In the genomic region with DNA sequence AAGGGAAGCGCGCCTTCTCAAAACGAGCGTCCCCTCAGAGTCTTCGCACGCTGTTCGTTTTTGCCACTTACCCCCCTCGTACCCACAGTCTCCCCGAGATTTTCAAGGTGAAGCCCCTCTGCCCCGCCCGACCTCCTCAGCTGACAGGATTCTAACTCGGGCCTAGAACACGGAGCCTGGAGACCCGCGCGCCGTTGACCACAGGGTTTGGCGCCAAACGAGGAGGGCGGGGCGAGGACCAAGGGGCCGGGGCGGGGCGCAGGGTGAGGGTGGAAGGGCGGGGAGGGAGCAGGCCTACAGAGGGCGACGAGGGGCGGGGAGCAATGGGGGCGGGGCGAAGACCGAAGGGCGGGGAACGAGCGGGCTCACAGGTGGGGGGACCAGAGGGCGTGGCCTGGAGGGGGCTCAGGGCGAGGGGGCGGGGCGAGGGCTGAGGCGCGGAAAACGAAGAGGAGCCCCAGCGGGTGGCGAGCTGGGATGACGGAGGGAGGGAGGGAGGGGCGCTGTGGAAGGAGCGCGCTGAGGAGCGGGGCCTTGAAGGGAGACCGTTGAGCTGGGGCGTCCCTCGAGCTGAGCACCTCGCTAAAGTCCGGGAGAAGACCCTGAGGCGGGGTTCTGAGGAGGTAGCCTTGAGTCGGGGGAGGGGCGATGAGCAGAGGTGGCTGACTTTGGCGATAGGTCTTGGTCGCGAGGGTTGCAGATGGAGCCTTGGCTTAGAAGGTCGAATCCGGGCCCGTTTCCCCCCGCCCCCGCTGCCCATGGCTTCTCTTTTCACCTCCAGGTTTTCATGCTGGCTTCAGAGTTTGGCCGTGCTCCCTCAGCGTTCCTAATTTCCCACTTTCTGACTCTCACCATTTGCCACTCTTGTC, we compare ENCODE assay signal across 8 cellular contexts. TPM values are rescaled to one million over a fixed set of nuclear protein-coding genes. Genes with fewer than 3 reads are reported as not detected.
DNase-seq lines count a peak whose midpoint lies in the region; ATAC-seq and TF ChIP-seq lines count a peak whose summit lies in the region.

A gene with protein sequence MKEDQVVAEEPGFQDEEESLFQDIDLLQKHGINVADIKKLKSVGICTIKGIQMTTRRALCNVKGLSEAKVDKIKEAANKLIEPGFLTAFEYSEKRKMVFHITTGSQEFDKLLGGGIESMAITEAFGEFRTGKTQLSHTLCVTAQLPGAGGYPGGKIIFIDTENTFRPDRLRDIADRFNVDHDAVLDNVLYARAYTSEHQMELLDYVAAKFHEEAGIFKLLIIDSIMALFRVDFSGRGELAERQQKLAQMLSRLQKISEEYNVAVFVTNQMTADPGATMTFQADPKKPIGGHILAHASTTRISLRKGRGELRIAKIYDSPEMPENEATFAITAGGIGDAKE (minus strand): TSS at position 212 of the 869 bp plus-strand sequence. CDS start 1,927 bp downstream, outside the sequence.

- DNase-seq in COR-L47 (lab: John Stamatoyannopoulos, UW), result peak; percentile 84
- DNase-seq in H4 (ENCODE audit: low spot score), result peak; percentile 75
- peak; percentile 92 for DNase-seq in NCI-H146 (lab: John Stamatoyannopoulos, UW)
- DNase-seq in T-helper 22 cell (ENCODE audit: low read depth), result peak; percentile 97
- peak in 54 of 58 donors; percentile 29 to 91 (median 76) for DNase-seq in anterior cingulate cortex (lab: John Stamatoyannopoulos, UW)
- peak; percentile 95 to 99 (median 97) for DNase-seq in right cardiac atrium
- peak; percentile 94 to 96 for DNase-seq in psoas muscle
- DNase-seq in ureter (ENCODE audit: low spot score), result peak; percentile 94

- peak; percentile 98 for ATAC-seq in right cardiac atrium
- peak; percentile 96 to 98 (median 97) for ATAC-seq in psoas muscle

- intact Hi-C loops in right cardiac atrium (cut with DNase I) (loop anchor here in 2 of 4 donors (5.0 to 10.0 kb wide), 6 partner anchors 55 to 518 kb away; a partner anchor contains a TSS), psoas muscle (cut with DNase I) (loop anchor here (5.0 to 10.0 kb wide), 4 partner anchors 63 to 518 kb away; a partner anchor contains a TSS)

- H3K27me3 ChIP-seq in right cardiac atrium (ENCODE audit: control insufficient read depth, insufficient read depth), result no peaks in the 10 kb centered on the region
- H3K27me3 ChIP-seq in psoas muscle (ENCODE audit: insufficient read depth in 3 of 3, low read length in 2 of 3), result no peaks in the 10 kb centered on the region

- H3K4me3 ChIP-seq in right cardiac atrium (ENCODE audit: low read length) (peak within 1 kb of the TSS; percentile 92), psoas muscle (peak within 1 kb of the TSS; percentile 78)

- H3K9me3 ChIP-seq in right cardiac atrium (ENCODE audit: control insufficient read depth, low read length) (no peaks in the 10 kb centered on the region), psoas muscle (no peaks in the 10 kb centered on the region)

- H3K36me3 ChIP-seq in psoas muscle (ENCODE audit: insufficient read depth in 1 of 2, low read depth in 1 of 2), result no peaks in the 10 kb centered on the region

- peak within 1 kb of the TSS; percentile 90 for H3K27ac ChIP-seq in right cardiac atrium (ENCODE audit: low read length)
- H3K27ac ChIP-seq in psoas muscle, result peak within 1 kb of the TSS; percentile 61

- H3K4me1 ChIP-seq in right cardiac atrium (ENCODE audit: control insufficient read depth, insufficient read depth, low read length) (no peaks in the 10 kb centered on the region), psoas muscle (peaks cover 9% of the 10 kb centered on the region)

- no peak for TF ChIP-seq CTCF in psoas muscle (IDR thresholded peaks at IDR 0.05)

- 2% methylated on average over 65 of the region's 66 CpGs for WGBS in right cardiac atrium
- WGBS in psoas muscle, 3 donors, result 2 to 3% (median 2%) methylated on average over 59 to 65 of the region's 66 CpGs

RNA-seq across cellular contexts. Expression of the gene that starts here (rescaled TPM):
- 0.14 and 3.7 TPM in 2 replicates for total RNA-seq in H4 (2014; rRNA removed; shearing (Covaris generic))
- total RNA-seq in right cardiac atrium (1 to 10 TPM in 3 of 4 donors, under 1 TPM in 1; 0.83 to 3.2 (median 1.9) TPM), psoas muscle (under 1 TPM; 0.22 to 0.54 (median 0.43) TPM), ureter (2.2 TPM)
- polyA plus RNA-seq in right cardiac atrium (6.5 TPM), psoas muscle (under 1 TPM; 0.09 to 0.91 (median 0.12) TPM)

Comparison
In these comparisons a context has a peak if more than half of its experiments do, and no peak if none do; other contexts are left out.
1. Peak in every context shown above with its lines: DNase-seq, ATAC-seq, H3K4me3 ChIP-seq and H3K27ac ChIP-seq.
2. Peak in DNase-seq, ATAC-seq, H3K4me3 ChIP-seq and H3K27ac ChIP-seq in psoas muscle; RNA of the gene not detected or under 1 TPM.